Comparison of ENCODE assay signal across 1 cellular context in genomic region chr16:78200623-78201096, GRCh38.
A peak's percentile ranks its signal among the peaks of the same experiment; 100 is the strongest.
TF ChIP-seq lines count a peak whose summit lies in the region.

No MANE protein-coding gene starts in this region.

TF ChIP-seq in HepG2, 621 proteins besides CTCF, POLR2A, EP300 and RAD21 (continued from another document and continues in another):
- no peak for TF ChIP-seq CEBPZ (IDR thresholded peaks at IDR 0.05; ENCODE audit: low read length)
- peak; percentile 65 for TF ChIP-seq RXRB (CRISPR knock-in tag; IDR thresholded peaks at IDR 0.05; ENCODE audit: borderline replicate concordance)
- TF ChIP-seq KAT7 (CRISPR knock-in tag; IDR thresholded peaks at IDR 0.05; ENCODE audit: borderline replicate concordance), result no peak
- no peak for TF ChIP-seq ZNF800 (CRISPR knock-in tag; IDR thresholded peaks at IDR 0.05)
- no peak for TF ChIP-seq PBX3 (CRISPR knock-in tag; IDR thresholded peaks at IDR 0.05; ENCODE audit: borderline replicate concordance)
- TF ChIP-seq ZNF367 (CRISPR knock-in tag; IDR thresholded peaks at IDR 0.05; ENCODE audit: borderline replicate concordance), result no peak
- TF ChIP-seq ZKSCAN8 (CRISPR knock-in tag; IDR thresholded peaks at IDR 0.05; ENCODE audit: borderline replicate concordance), result no peak
- no peak for TF ChIP-seq SPEN (CRISPR knock-in tag; IDR thresholded peaks at IDR 0.05; ENCODE audit: low read depth)
- no peak for TF ChIP-seq MATR3 (CRISPR knock-in tag; IDR thresholded peaks at IDR 0.05)
- no peak for TF ChIP-seq ZNF547 (CRISPR knock-in tag; IDR thresholded peaks at IDR 0.05)
- no peak for TF ChIP-seq SMAD1 (CRISPR knock-in tag; IDR thresholded peaks at IDR 0.05; ENCODE audit: borderline replicate concordance, low read depth)
- TF ChIP-seq ZNF432 (CRISPR knock-in tag; IDR thresholded peaks at IDR 0.05; ENCODE audit: borderline replicate concordance), result no peak
- peak; percentile 41; the same call in 1 of the 2 replicates for TF ChIP-seq ZFX (CRISPR knock-in tag; IDR thresholded peaks at IDR 0.05; ENCODE audit: low read depth)
- no peak for TF ChIP-seq ZNF329 (CRISPR knock-in tag; IDR thresholded peaks at IDR 0.05; ENCODE audit: low read depth)
- no peak for TF ChIP-seq ZSCAN30 (CRISPR knock-in tag; IDR thresholded peaks at IDR 0.05)
- TF ChIP-seq AHDC1 (CRISPR knock-in tag; IDR thresholded peaks at IDR 0.05; ENCODE audit: borderline replicate concordance), result peak; percentile 98; the same call in 1 of the 2 replicates
- TF ChIP-seq PHF21A (CRISPR knock-in tag; IDR thresholded peaks at IDR 0.05), result no peak; the same call in 1 of the 2 replicates
- no peak for TF ChIP-seq NR2F1 (CRISPR knock-in tag; IDR thresholded peaks at IDR 0.05)
- no peak for TF ChIP-seq GZF1 (CRISPR knock-in tag; IDR thresholded peaks at IDR 0.05)
- no peak for TF ChIP-seq MXD4 (CRISPR knock-in tag; IDR thresholded peaks at IDR 0.05)
- no peak for TF ChIP-seq DMTF1 (CRISPR knock-in tag; IDR thresholded peaks at IDR 0.05)
- TF ChIP-seq TARDBP (CRISPR knock-in tag; IDR thresholded peaks at IDR 0.05), result peak; percentile 56; the same call in 1 of the 2 replicates
- no peak for TF ChIP-seq ZEB1 (IDR thresholded peaks at IDR 0.05; ENCODE audit: insufficient replicate concordance, low read depth)
- TF ChIP-seq CBX1 (IDR thresholded peaks at IDR 0.05; ENCODE audit: low read depth), result no peak
- TF ChIP-seq ZNF766 (CRISPR knock-in tag; IDR thresholded peaks at IDR 0.05; ENCODE audit: borderline replicate concordance), result no peak
- TF ChIP-seq ZNF205 (CRISPR knock-in tag; IDR thresholded peaks at IDR 0.05), result 0 out of 2 replicates have a peak, but pooled peaks have one; percentile 43
- TF ChIP-seq ZNF557 (CRISPR knock-in tag; IDR thresholded peaks at IDR 0.05), result no peak
- no peak for TF ChIP-seq DRAP1 (CRISPR knock-in tag; IDR thresholded peaks at IDR 0.05)
- TF ChIP-seq FOXM1 (CRISPR knock-in tag; IDR thresholded peaks at IDR 0.05), result no peak
- TF ChIP-seq SRSF1 (optimal IDR thresholded peaks at IDR 0.05; ENCODE audit: low read depth, low read length), result no peak
- TF ChIP-seq NCOR1 (IDR thresholded peaks at IDR 0.05; ENCODE audit: borderline replicate concordance, low read length), result no peak
- TF ChIP-seq CHD2 (IDR thresholded peaks at IDR 0.05; ENCODE audit: low read depth, low read length), result no peak
- TF ChIP-seq FOXO1 (CRISPR knock-in tag; IDR thresholded peaks at IDR 0.05), result no peak
- TF ChIP-seq MTA3 (CRISPR knock-in tag; IDR thresholded peaks at IDR 0.05), result no peak
- TF ChIP-seq ZNF749 (CRISPR knock-in tag; IDR thresholded peaks at IDR 0.05; ENCODE audit: borderline replicate concordance), result no peak
- TF ChIP-seq ZNF747 (CRISPR knock-in tag; IDR thresholded peaks at IDR 0.05; ENCODE audit: borderline replicate concordance), result no peak
- peak; percentile 58; the same call in 1 of the 2 replicates for TF ChIP-seq ZNF280D (CRISPR knock-in tag; IDR thresholded peaks at IDR 0.05)
- no peak for TF ChIP-seq ZNF597 (CRISPR knock-in tag; IDR thresholded peaks at IDR 0.05)
- no peak for TF ChIP-seq MEF2D (CRISPR knock-in tag; IDR thresholded peaks at IDR 0.05)
- peak; percentile 43; the same call in 1 of the 2 replicates for TF ChIP-seq IKZF5 (CRISPR knock-in tag; IDR thresholded peaks at IDR 0.05)
- TF ChIP-seq ZNF207 (IDR thresholded peaks at IDR 0.05; ENCODE audit: borderline replicate concordance), result no peak
- TF ChIP-seq ATAD3A (CRISPR knock-in tag; IDR thresholded peaks at IDR 0.05), result no peak
- TF ChIP-seq ELF3 (CRISPR knock-in tag; IDR thresholded peaks at IDR 0.05), result peak; percentile 88
- no peak for TF ChIP-seq RCOR2 (CRISPR knock-in tag; IDR thresholded peaks at IDR 0.05)
- no peak for TF ChIP-seq ZNF790 (CRISPR knock-in tag; IDR thresholded peaks at IDR 0.05; ENCODE audit: borderline replicate concordance)
- TF ChIP-seq POLR2G (IDR thresholded peaks at IDR 0.05; ENCODE audit: low read depth, low read length), result no peak
